In the genomic region with DNA sequence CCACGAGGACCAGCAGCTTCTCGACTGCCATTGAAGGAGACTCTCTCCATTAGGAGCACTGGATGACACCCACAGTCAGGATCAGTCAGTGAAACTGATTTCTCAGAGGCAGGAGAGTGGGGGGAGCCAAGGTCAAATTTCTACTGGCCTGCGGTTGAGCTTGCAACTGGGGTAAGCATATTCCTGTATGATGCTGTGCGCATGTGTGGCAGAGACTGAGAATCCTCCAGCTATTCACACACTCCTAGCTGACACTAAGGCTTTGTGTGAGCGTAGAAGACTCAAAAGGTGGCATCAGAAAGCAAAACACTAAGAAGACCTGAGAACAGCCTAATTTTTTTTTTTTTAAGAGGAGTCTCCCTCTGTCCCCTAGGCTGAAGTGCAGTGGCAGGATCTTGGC, we compare ENCODE assay signal across 8 cellular contexts.
"Had no signal": no experiment of that assay in that cellular context is flagged by ENCODE, and none has a peak within 500 bp of the region (broad histone marks: within the 10 kb centered on the region; RNA-seq: fewer than 3 reads in every experiment).

No MANE protein-coding gene starts in this region.

- H3K9me3 Mint-ChIP-seq: IgD-negative memory B cell had no signal

- H3K4me2 ChIP-seq: KMS-11 had no signal

- H3K27ac Mint-ChIP-seq: IgD-negative memory B cell had no signal

- H3K4me3 Mint-ChIP-seq: IgD-negative memory B cell had no signal

- H3K36me3 Mint-ChIP-seq: IgD-negative memory B cell had no signal

- FAIRE-seq: HepG2, HTR-8/SVneo had no signal

- ATAC-seq: HepG2 had no signal

- H3K4me1 Mint-ChIP-seq: IgD-negative memory B cell had no signal

- H3K27ac ChIP-seq: HL-60, KMS-11 had no signal

- DNase-seq: IMR-90, KBM-7, KG1 had no signal

- H3K9ac ChIP-seq: KMS-11 had no signal
